ENCODE assay signal across 2 cellular contexts in genomic region chr7:27947581-27948278, GRCh38.
TF ChIP-seq lines count a peak whose summit lies in the region.

No MANE protein-coding gene starts in this region.

TF ChIP-seq in SK-N-SH treated with all-trans-retinoic acid at 6 μM for 48 hours, 23 proteins besides CTCF, POLR2A, EP300 and RAD21 (continued from another document):
- TF ChIP-seq ESRRG (CRISPR knock-in tag; IDR thresholded peaks at IDR 0.05), result no peak
- no peak for TF ChIP-seq PATZ1 (CRISPR knock-in tag; IDR thresholded peaks at IDR 0.05; ENCODE audit: borderline replicate concordance)
- no peak for TF ChIP-seq TCF4 (CRISPR knock-in tag; IDR thresholded peaks at IDR 0.05; ENCODE audit: borderline replicate concordance)
- TF ChIP-seq ZNF8 (CRISPR knock-in tag; IDR thresholded peaks at IDR 0.05), result no peak
- no peak for TF ChIP-seq SNAI2 (CRISPR knock-in tag; IDR thresholded peaks at IDR 0.05)
- no peak for TF ChIP-seq ZFP3 (CRISPR knock-in tag; IDR thresholded peaks at IDR 0.05)
- TF ChIP-seq ZNF70 (CRISPR knock-in tag; IDR thresholded peaks at IDR 0.05), result no peak
- TF ChIP-seq TSHZ2 (CRISPR knock-in tag; IDR thresholded peaks at IDR 0.05), result no peak
- no peak for TF ChIP-seq ARNTL (CRISPR knock-in tag; IDR thresholded peaks at IDR 0.05; ENCODE audit: borderline replicate concordance, low read depth)
- no peak for TF ChIP-seq BACH2 (CRISPR knock-in tag; IDR thresholded peaks at IDR 0.05; ENCODE audit: borderline replicate concordance)
- TF ChIP-seq GLIS3 (CRISPR knock-in tag; IDR thresholded peaks at IDR 0.05), result no peak
- TF ChIP-seq ZNF565 (CRISPR knock-in tag; conservative IDR thresholded peaks at IDR 0.05; ENCODE audit: low read depth), result no peak
- no peak for TF ChIP-seq CSRNP3 (CRISPR knock-in tag; IDR thresholded peaks at IDR 0.05)
- TF ChIP-seq RARB (CRISPR knock-in tag; IDR thresholded peaks at IDR 0.05), result no peak
- TF ChIP-seq TOX (CRISPR knock-in tag; IDR thresholded peaks at IDR 0.05; ENCODE audit: borderline replicate concordance), result no peak
- TF ChIP-seq CSDC2 (CRISPR knock-in tag; IDR thresholded peaks at IDR 0.05), result no peak
- TF ChIP-seq ZC3H10 (CRISPR knock-in tag; IDR thresholded peaks at IDR 0.05), result no peak

TF ChIP-seq in SK-N-SH, 30 proteins besides CTCF, POLR2A, EP300 and RAD21 (continued from another document):
- TF ChIP-seq REST (IDR thresholded peaks at IDR 0.05; ENCODE audit: low read depth, low read length) (no peak), EZH2phosphoT487 (IDR thresholded peaks at IDR 0.05; ENCODE audit: borderline replicate concordance, low read depth) (no peak), FOSL2 (IDR thresholded peaks at IDR 0.05; ENCODE audit: borderline replicate concordance, low read depth) (no peak), USF1 (IDR thresholded peaks at IDR 0.05; ENCODE audit: borderline replicate concordance, low read depth) (no peak), SMC3 (IDR thresholded peaks at IDR 0.05; ENCODE audit: low read depth, low read length) (no peak), USF2 (IDR thresholded peaks at IDR 0.05; ENCODE audit: borderline replicate concordance, low read depth, low read length) (no peak)
